ENCODE assay signal across 8 cellular contexts in genomic region chr22:23893957-23894709, GRCh38. TPM values are rescaled to one million over a fixed set of nuclear protein-coding genes. Genes with fewer than 3 reads are reported as not detected.
A peak's percentile ranks its signal among the peaks of the same experiment; 100 is the strongest.
DNase-seq lines count a peak whose midpoint lies in the region; ATAC-seq and TF ChIP-seq lines count a peak whose summit lies in the region.

TSS of gene MIF (plus strand) at chr22:23894383. CDS start at chr22:23894475, 92 bp downstream.

- H3K27me3 Mint-ChIP-seq in activated T-helper 2 cell treated with anti-CD3 and anti-CD28 coated beads, Interferon-gamma antibody, Interleukin-2, Interleukin-4, amounts not matched to agents 10 μg/mL and 5 μg/mL and 100 μg/mL, durations not matched to agents 14 hours and 24 hours and 36 hours (ENCODE audit: low read depth) = no peaks in the 10 kb centered on the region
- no peaks in the 10 kb centered on the region for H3K27me3 Mint-ChIP-seq in natural killer cell (ENCODE audit: low read depth in 2 of 2)

- peak within 1 kb of the TSS; percentile 86 for H3K27ac ChIP-seq in RWPE2 (ENCODE audit: poor library complexity, severe bottlenecking)

- peaks cover 15% of the 10 kb centered on the region for H3K4me1 Mint-ChIP-seq in activated T-helper 2 cell treated with anti-CD3 and anti-CD28 coated beads, Interferon-gamma antibody, Interleukin-2, Interleukin-4, amounts not matched to agents 10 μg/mL and 5 μg/mL and 100 μg/mL, durations not matched to agents 14 hours and 24 hours and 36 hours (ENCODE audit: low read depth)
- H3K4me1 Mint-ChIP-seq in natural killer cell = peaks cover 16 to 43% of the 10 kb centered on the region in 2 donors

- H3K4me1 ChIP-seq in RWPE2 (ENCODE audit: insufficient read depth, poor library complexity, severe bottlenecking) = no peaks in the 10 kb centered on the region

- peak within 1 kb of the TSS; percentile 99 for H3K27ac Mint-ChIP-seq in activated T-helper 2 cell treated with anti-CD3 and anti-CD28 coated beads, Interferon-gamma antibody, Interleukin-2, Interleukin-4, amounts not matched to agents 10 μg/mL and 5 μg/mL and 100 μg/mL, durations not matched to agents 14 hours and 24 hours and 36 hours
- peak within 1 kb of the TSS; percentile 90 to 96 for H3K27ac Mint-ChIP-seq in natural killer cell

- peak within 1 kb of the TSS; percentile 96 for H3K4me3 Mint-ChIP-seq in activated T-helper 2 cell treated with anti-CD3 and anti-CD28 coated beads, Interferon-gamma antibody, Interleukin-2, Interleukin-4, amounts not matched to agents 10 μg/mL and 5 μg/mL and 100 μg/mL, durations not matched to agents 14 hours and 24 hours and 36 hours (ENCODE audit: low read depth)
- peak within 1 kb of the TSS; percentile 93 for H3K4me3 Mint-ChIP-seq in natural killer cell

- H3K36me3 ChIP-seq in RWPE2 (ENCODE audit: low read depth) = peaks cover 31% of the 10 kb centered on the region

- ATAC-seq in RWPE2 (ENCODE audit: low read depth) (peak; percentile 75), natural killer cell (peak; percentile 91 to 97 (median 91))

- DNase-seq in ELR (ENCODE audit: low read depth) = peak; percentile 91
- DNase-seq in H4 (ENCODE audit: low spot score) = peak; percentile 79
- DNase-seq in LNCaP clone FGC (ENCODE audit: low read depth) = peak; percentile 92
- peak; percentile 89 for DNase-seq in RWPE2 (ENCODE audit: low spot score)
- DNase-seq in activated T-helper 2 cell treated with anti-CD3 and anti-CD28 coated beads, Interferon-gamma antibody, Interleukin-2, Interleukin-4, amounts not matched to agents 10 μg/mL and 5 μg/mL and 100 μg/mL, durations not matched to agents 14 hours and 24 hours and 36 hours (ENCODE audit: low spot score) = peak; percentile 98
- peak; percentile 84 for DNase-seq in fibroblast of peridontal ligament (ENCODE audit: extremely low read depth)
- peak; percentile 99 for DNase-seq in natural killer cell
- peak; percentile 91 for DNase-seq in stimulated activated naive CD4-positive, alpha-beta T cell treated with Interleukin-2 at 50 U/mL for 16 hours (lab: John Stamatoyannopoulos, UW)

- intact Hi-C loops in activated T-helper 2 cell treated with anti-CD3 and anti-CD28 coated beads, Interferon-gamma antibody, Interleukin-2, Interleukin-4, amounts not matched to agents 10 μg/mL and 5 μg/mL and 100 μg/mL, durations not matched to agents 14 hours and 24 hours and 36 hours (cut with micrococcal nuclease) = loop anchor here (1.0 to 2.0 kb wide), 3 partner anchors 20 to 107 kb away; partner anchors contain the start of genes SLC2A11 and SMARCB1
- intact Hi-C loops in natural killer cell (cut with micrococcal nuclease) = no loop called here

- H3K9me3 ChIP-seq in RWPE2 (ENCODE audit: severe bottlenecking) = no peaks in the 10 kb centered on the region

- TF ChIP-seq CTCF in LNCaP clone FGC (IDR thresholded peaks at IDR 0.05; ENCODE audit: control insufficient read depth, extremely low read depth, insufficient read depth) (peak; percentile 60), RWPE2 (IDR thresholded peaks at IDR 0.05; ENCODE audit: poor library complexity, severe bottlenecking) (peak; percentile 74), natural killer cell (IDR thresholded peaks at IDR 0.05) (peak; percentile 86)

- H3K27me3 ChIP-seq in RWPE2 (ENCODE audit: insufficient read depth, poor library complexity, severe bottlenecking) = no peaks in the 10 kb centered on the region

- peak within 1 kb of the TSS; percentile 84 for H3K4me3 ChIP-seq in LNCaP clone FGC (ENCODE audit: low read depth, low read length)
- peak within 1 kb of the TSS; percentile 65 for H3K4me3 ChIP-seq in RWPE2 (ENCODE audit: severe bottlenecking)

- H3K9me3 Mint-ChIP-seq in activated T-helper 2 cell treated with anti-CD3 and anti-CD28 coated beads, Interferon-gamma antibody, Interleukin-2, Interleukin-4, amounts not matched to agents 10 μg/mL and 5 μg/mL and 100 μg/mL, durations not matched to agents 14 hours and 24 hours and 36 hours = no peaks in the 10 kb centered on the region
- H3K9me3 Mint-ChIP-seq in natural killer cell = no peaks in the 10 kb centered on the region

- H3K36me3 Mint-ChIP-seq in activated T-helper 2 cell treated with anti-CD3 and anti-CD28 coated beads, Interferon-gamma antibody, Interleukin-2, Interleukin-4, amounts not matched to agents 10 μg/mL and 5 μg/mL and 100 μg/mL, durations not matched to agents 14 hours and 24 hours and 36 hours (ENCODE audit: low read depth) = peaks cover 51% of the 10 kb centered on the region
- no peaks in the 10 kb centered on the region for H3K36me3 Mint-ChIP-seq in natural killer cell

RNA-seq across cellular contexts. Expression of gene MIF, which starts in this region (rescaled TPM):
- 311 and 336 TPM in 2 replicates for total RNA-seq in H4 (2014; rRNA removed; shearing (Covaris generic))
- total RNA-seq in activated T-helper 2 cell treated with anti-CD3 and anti-CD28 coated beads, Interferon-gamma antibody, Interleukin-2, Interleukin-4, amounts not matched to agents 10 μg/mL and 5 μg/mL and 100 μg/mL, durations not matched to agents 14 hours and 24 hours and 36 hours = 1,309 and 1,313 TPM in 2 replicates
- total RNA-seq in natural killer cell = 100 to 1,000 TPM; 115 to 182 (median 133) TPM

Comparison
In these comparisons a context has a peak if more than half of its experiments do, and no peak if none do; other contexts are left out.
1. Peak in every context shown above with its lines: DNase-seq, ATAC-seq, H3K4me3 ChIP-seq and H3K27ac ChIP-seq.